In the genomic region with DNA sequence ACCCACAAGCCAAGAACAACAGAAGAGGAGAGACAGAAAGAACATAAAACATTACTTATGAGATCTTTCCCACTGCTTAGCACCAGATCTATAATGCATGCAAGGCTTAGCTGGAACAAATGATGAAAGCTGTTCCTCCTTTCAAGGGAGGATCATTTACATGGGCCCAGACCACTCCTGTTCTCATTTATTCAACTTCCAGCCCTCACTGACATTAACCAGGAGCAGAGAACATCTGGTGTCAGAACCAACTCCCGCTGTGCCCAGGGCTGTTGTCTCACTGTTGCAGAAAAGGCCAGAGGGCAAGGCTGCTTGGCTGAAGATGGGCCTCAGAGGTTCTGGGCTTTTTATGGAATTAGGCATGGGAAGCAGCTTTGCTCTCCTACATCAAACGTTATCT, we compare ENCODE assay signal across 15 cellular contexts.
DNase-seq lines count a peak whose midpoint lies in the region; ATAC-seq and TF ChIP-seq lines count a peak whose summit lies in the region.
"Had no signal": no experiment of that assay in that cellular context is flagged by ENCODE, and none has a peak within 500 bp of the region (broad histone marks: within the 10 kb centered on the region; RNA-seq: fewer than 3 reads in every experiment).

No MANE protein-coding gene starts in this region.

- H3K27ac ChIP-seq in left lung: no peak overlapping the region
- H3K27ac ChIP-seq in Peyer's patch: no peak overlapping the region
- H3K27ac ChIP-seq: BLaER1 treated with 17β-estradiol and CSF1 and Interleukin-3, amounts not matched to agents 10 nM and 100 nM; colonic mucosa; esophagus muscularis mucosa had no signal

- H3K27me3 ChIP-seq in adipocyte (replicated peaks; ENCODE audit: control insufficient read depth, insufficient read depth, low read length): no peaks in the 10 kb centered on the region
- H3K27me3 ChIP-seq in left lung: no peaks in the 10 kb centered on the region
- no peaks in the 10 kb centered on the region for H3K27me3 ChIP-seq in Peyer's patch
- H3K27me3 ChIP-seq: BLaER1 treated with 17β-estradiol and CSF1 and Interleukin-3, amounts not matched to agents 10 nM and 100 nM; colonic mucosa; esophagus muscularis mucosa; thyroid gland had no signal

- no peak overlapping the region for H3K9ac ChIP-seq in adipocyte (ENCODE audit: low read length)
- H3K9ac ChIP-seq: BLaER1 treated with 17β-estradiol and CSF1 and Interleukin-3, amounts not matched to agents 10 nM and 100 nM had no signal

- H3K9me3 ChIP-seq in adipocyte (ENCODE audit: control insufficient read depth, low read length) (no peaks in the 10 kb centered on the region), left lung (no peaks in the 10 kb centered on the region), Peyer's patch (no peaks in the 10 kb centered on the region)
- H3K9me3 ChIP-seq: colonic mucosa, esophagus muscularis mucosa, thyroid gland had no signal

- no peaks in the 10 kb centered on the region for H3K36me3 ChIP-seq in adipocyte (ENCODE audit: control insufficient read depth, insufficient read depth, low read length, severe bottlenecking)
- H3K36me3 ChIP-seq in left lung: no peaks in the 10 kb centered on the region
- H3K36me3 ChIP-seq in Peyer's patch: no peaks in the 10 kb centered on the region
- H3K36me3 ChIP-seq: colonic mucosa, esophagus muscularis mucosa, thyroid gland had no signal

- H3K27me3 Mint-ChIP-seq in glutamatergic neuron (ENCODE audit: unreplicated experiment): no peaks in the 10 kb centered on the region
- H3K27me3 Mint-ChIP-seq in stimulated activated memory B cell treated with anti-CD40 and anti-IgM and Interleukin-4, amounts not matched to agents 10 μg/mL and 1 μg/mL and 100 μg/mL, for 72 hours: no peaks in the 10 kb centered on the region
- H3K27me3 Mint-ChIP-seq: activated B cell treated with CpG ODN at 0.5 μM for 24 hours; activated CD8-positive, alpha-beta memory T cell treated with anti-CD3 and anti-CD28 coated beads, Interleukin-2, amount 10 ng/mL, durations not matched to agents 7 days and 5 days; activated naive CD8-positive, alpha-beta T cell treated with anti-CD3 and anti-CD28 coated beads, Interleukin-2, amount 10 ng/mL, durations not matched to agents 7 days and 5 days had no signal

- peaks cover 9% of the 10 kb centered on the region for H3K36me3 Mint-ChIP-seq in glutamatergic neuron (ENCODE audit: unreplicated experiment)
- peaks cover 65% of the 10 kb centered on the region for H3K36me3 Mint-ChIP-seq in stimulated activated memory B cell treated with anti-CD40 and anti-IgM and Interleukin-4, amounts not matched to agents 10 μg/mL and 1 μg/mL and 100 μg/mL, for 72 hours

- DNase-seq in GM04504 (ENCODE audit: low read depth) (peak; percentile 42), adipocyte (ENCODE audit: low read depth) (peak; percentile 91), glutamatergic neuron (no peak), left lung (no peak), Peyer's patch (no peak)
- DNase-seq: activated B cell treated with CpG ODN at 0.5 μM for 24 hours; activated CD8-positive, alpha-beta memory T cell treated with anti-CD3 and anti-CD28 coated beads, Interleukin-2, amount 10 ng/mL, durations not matched to agents 7 days and 5 days; activated naive CD8-positive, alpha-beta T cell treated with anti-CD3 and anti-CD28 coated beads, Interleukin-2, amount 10 ng/mL, durations not matched to agents 7 days and 5 days; colonic mucosa had no signal

- intact Hi-C loops in left lung (cut with DNase I): no loop called here

- peaks cover 23% of the 10 kb centered on the region for H3K4me1 ChIP-seq in adipocyte (ENCODE audit: control insufficient read depth, insufficient read depth, low read length)
- H3K4me1 ChIP-seq in left lung: peaks cover 0 to 18% of the 10 kb centered on the region in 2 donors
- no peaks in the 10 kb centered on the region for H3K4me1 ChIP-seq in Peyer's patch
- H3K4me1 ChIP-seq: colonic mucosa had no signal

- H3K27ac Mint-ChIP-seq in glutamatergic neuron (ENCODE audit: unreplicated experiment): peak overlapping the region; percentile 39
- peak overlapping the region; percentile 17 for H3K27ac Mint-ChIP-seq in stimulated activated memory B cell treated with anti-CD40 and anti-IgM and Interleukin-4, amounts not matched to agents 10 μg/mL and 1 μg/mL and 100 μg/mL, for 72 hours
- H3K27ac Mint-ChIP-seq: activated CD8-positive, alpha-beta memory T cell treated with anti-CD3 and anti-CD28 coated beads, Interleukin-2, amount 10 ng/mL, durations not matched to agents 7 days and 5 days; activated naive CD8-positive, alpha-beta T cell treated with anti-CD3 and anti-CD28 coated beads, Interleukin-2, amount 10 ng/mL, durations not matched to agents 7 days and 5 days had no signal

- TF ChIP-seq POLR2A in Peyer's patch (IDR thresholded peaks at IDR 0.05): no peak

- peaks cover 17% of the 10 kb centered on the region for H3K4me1 Mint-ChIP-seq in glutamatergic neuron (ENCODE audit: low read depth, unreplicated experiment)
- H3K4me1 Mint-ChIP-seq in stimulated activated memory B cell treated with anti-CD40 and anti-IgM and Interleukin-4, amounts not matched to agents 10 μg/mL and 1 μg/mL and 100 μg/mL, for 72 hours: peaks cover 24% of the 10 kb centered on the region

- TF ChIP-seq CTCF in glutamatergic neuron (IDR thresholded peaks at IDR 0.05; ENCODE audit: partially characterized antibody, unreplicated experiment) (no peak), left lung (IDR thresholded peaks at IDR 0.05) (no peak), Peyer's patch (IDR thresholded peaks at IDR 0.05) (no peak)

- H3K4me3 Mint-ChIP-seq in glutamatergic neuron (ENCODE audit: unreplicated experiment): no peak overlapping the region
- no peak overlapping the region for H3K4me3 Mint-ChIP-seq in stimulated activated memory B cell treated with anti-CD40 and anti-IgM and Interleukin-4, amounts not matched to agents 10 μg/mL and 1 μg/mL and 100 μg/mL, for 72 hours
- H3K4me3 Mint-ChIP-seq: activated B cell treated with CpG ODN at 0.5 μM for 24 hours; activated CD8-positive, alpha-beta memory T cell treated with anti-CD3 and anti-CD28 coated beads, Interleukin-2, amount 10 ng/mL, durations not matched to agents 7 days and 5 days; activated naive CD8-positive, alpha-beta T cell treated with anti-CD3 and anti-CD28 coated beads, Interleukin-2, amount 10 ng/mL, durations not matched to agents 7 days and 5 days had no signal

- ATAC-seq in stimulated activated memory B cell treated with anti-CD40 and anti-IgM and Interleukin-4, amounts not matched to agents 10 μg/mL and 1 μg/mL and 100 μg/mL, for 72 hours: no peak
- ATAC-seq in HG03378 (IDR thresholded peaks at IDR 0.05; ENCODE audit: unreplicated experiment) (no peak), HG03439 (IDR thresholded peaks at IDR 0.05; ENCODE audit: unreplicated experiment) (no peak), left lung (no peak)
- ATAC-seq: activated CD8-positive, alpha-beta memory T cell treated with anti-CD3 and anti-CD28 coated beads, Interleukin-2, amount 10 ng/mL, durations not matched to agents 7 days and 5 days had no signal

- H3K9me3 Mint-ChIP-seq in glutamatergic neuron (ENCODE audit: unreplicated experiment): no peaks in the 10 kb centered on the region
- peaks cover 2% of the 10 kb centered on the region for H3K9me3 Mint-ChIP-seq in stimulated activated memory B cell treated with anti-CD40 and anti-IgM and Interleukin-4, amounts not matched to agents 10 μg/mL and 1 μg/mL and 100 μg/mL, for 72 hours
- H3K9me3 Mint-ChIP-seq: activated B cell treated with CpG ODN at 0.5 μM for 24 hours; activated naive CD8-positive, alpha-beta T cell treated with anti-CD3 and anti-CD28 coated beads, Interleukin-2, amount 10 ng/mL, durations not matched to agents 7 days and 5 days had no signal

- H3K4me3 ChIP-seq in adipocyte (ENCODE audit: low read length) (no peak overlapping the region), left lung (no peak overlapping the region), Peyer's patch (no peak overlapping the region)
- H3K4me3 ChIP-seq: BLaER1 treated with 17β-estradiol and CSF1 and Interleukin-3, amounts not matched to agents 10 nM and 100 nM; colonic mucosa; esophagus muscularis mucosa; thyroid gland had no signal

Comparison
In these comparisons a context has a peak if more than half of its experiments do, and no peak if none do; other contexts are left out.
1. DNase-seq: peak in GM04504 (single experiment) and adipocyte (single experiment); none in glutamatergic neuron (single experiment), left lung (0 of 2) and Peyer's patch (0 of 3).